ENCODE assay signal across 6 cellular contexts in genomic region chr4:35897808-35898207, GRCh38.
"Had no signal": no experiment of that assay in that cellular context is flagged by ENCODE, and none has a peak within 500 bp of the region (broad histone marks: within the 10 kb centered on the region; RNA-seq: fewer than 3 reads in every experiment).

No MANE protein-coding gene starts in this region.

- DNase-seq: GDM1, GF-D8 had no signal

- FAIRE-seq: GM12891, GM12892, GM18507, GM19239 had no signal
